Comparison of ENCODE assay signal across 8 cellular contexts in genomic region chrX:139831689-139832456, GRCh38.
A peak's percentile ranks its signal among the peaks of the same experiment; 100 is the strongest.
DNase-seq lines count a peak whose midpoint lies in the region; ATAC-seq and TF ChIP-seq lines count a peak whose summit lies in the region.

No MANE protein-coding gene starts in this region.

- H2AFZ ChIP-seq in OCI-LY7 (ENCODE audit: low read length), result no peak overlapping the region

- H3K79me2 ChIP-seq in OCI-LY7 (ENCODE audit: insufficient read depth, low read depth, low read length), result no peaks in the 10 kb centered on the region

- H4K20me1 ChIP-seq in OCI-LY7 (ENCODE audit: insufficient read depth, low read length), result no peaks in the 10 kb centered on the region

- H3K4me1 ChIP-seq in OCI-LY7 (ENCODE audit: insufficient read depth, low read length, poor library complexity, severe bottlenecking), result peaks cover 16% of the 10 kb centered on the region

- H3K4me3 ChIP-seq in OCI-LY7 (ENCODE audit: low read depth, low read length, poor library complexity, severe bottlenecking), result no peak overlapping the region

- intact Hi-C loops in OCI-LY7 (cut with micrococcal nuclease; ENCODE audit: unreplicated experiment), result no loop called here

- POLR2A ChIA-PET in OCI-LY7 (lab: Charles Lee), result interaction anchor here (0.6 to 2.1 kb wide), 4 partner anchors 10 to 98 kb away, joined by 3 to 7 read pairs (median 3); no protein-coding TSS in a partner anchor

- no peaks in the 10 kb centered on the region for H3K9me2 ChIP-seq in OCI-LY7 (ENCODE audit: insufficient read depth, low read length)

- no peak overlapping the region for H3K27ac ChIP-seq in OCI-LY7 (ENCODE audit: low read depth, low read length, poor library complexity, severe bottlenecking)

- CTCF ChIA-PET in OCI-LY7 (lab: Charles Lee; ENCODE audit: unreplicated experiment), result no interaction called here

- no peaks in the 10 kb centered on the region for H3K36me3 ChIP-seq in OCI-LY7 (ENCODE audit: insufficient read depth, low read length)

- no peak for TF ChIP-seq CTCF in OCI-LY7 (conservative IDR thresholded peaks at IDR 0.05; ENCODE audit: low read length)

- peak; percentile 92 for ATAC-seq in HG02885 (IDR thresholded peaks at IDR 0.05; ENCODE audit: poor library complexity, unreplicated experiment)

- peak overlapping the region; percentile 34; the same call in 1 of the 2 replicates for H3K4me2 ChIP-seq in OCI-LY7 (ENCODE audit: low read length)

- DNase-seq in SIG-M5 treated with dmso at 0.1 percent for 504 hours (lab: John Stamatoyannopoulos, UW; ENCODE audit: unreplicated experiment) (peak; percentile 15), SIG-M5 (lab: John Stamatoyannopoulos, UW) (no peak), OCI-LY7 (ENCODE audit: low spot score) (no peak), glomerular endothelial cell (ENCODE audit: extremely low read depth, low read depth, low spot score) (peak; percentile 22), NCI-H526 treated with DMSO at 0.1 percent for 48 hours (lab: John Stamatoyannopoulos, UW) (no peak)
- DNase-seq in activated CD4-positive, CD25-positive, alpha-beta regulatory T cell treated with anti-CD3 and anti-CD28 coated beads, Interleukin-2, amount 50 U/mL, for 72 hours, result no peak
- DNase-seq in stimulated activated CD4-positive, alpha-beta T cell treated with anti-CD3 and anti-CD28 coated beads, Interleukin-4, amount 100 ng/mL, for 1 hour, result no peak

- H3K9me3 ChIP-seq in OCI-LY7 (ENCODE audit: low read length), result no peaks in the 10 kb centered on the region

- no TSS peak for BruUV-seq in OCI-LY7 (replicated peaks; lab: Mats Ljungman, UMichigan)

Comparison
In these comparisons a context has a peak if more than half of its experiments do, and no peak if none do; other contexts are left out.
1. DNase-seq: peak in SIG-M5 treated with dmso at 0.1 percent for 504 hours (single experiment) and glomerular endothelial cell (single experiment); none in SIG-M5 (single experiment), OCI-LY7 (single experiment), activated CD4-positive, CD25-positive, alpha-beta regulatory T cell treated with anti-CD3 and anti-CD28 coated beads, Interleukin-2, amount 50 U/mL, for 72 hours (single experiment), stimulated activated CD4-positive, alpha-beta T cell treated with anti-CD3 and anti-CD28 coated beads, Interleukin-4, amount 100 ng/mL, for 1 hour (single experiment) and NCI-H526 treated with DMSO at 0.1 percent for 48 hours (single experiment).